In the genomic region with DNA sequence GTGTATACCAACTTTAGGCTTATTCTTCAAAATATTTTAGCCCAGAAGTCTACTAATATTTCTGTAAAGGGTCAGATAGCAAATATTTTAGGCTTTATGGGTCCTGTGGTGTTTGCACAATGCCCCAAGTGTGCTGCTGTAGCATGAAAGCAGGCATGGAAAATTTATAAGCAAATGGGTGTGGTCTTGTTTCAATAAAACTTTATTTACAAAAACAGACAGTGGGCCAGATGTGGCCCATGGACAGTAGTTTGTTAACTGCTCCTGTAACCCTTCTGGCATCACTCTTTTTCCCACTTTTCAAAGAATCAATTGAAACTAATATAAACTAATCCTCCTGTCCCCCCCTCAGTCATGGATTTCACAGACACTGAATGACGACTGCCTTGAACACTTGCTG, we compare ENCODE assay signal across 23 cellular contexts.
A peak's percentile ranks its signal among the peaks of the same experiment; 100 is the strongest.
DNase-seq lines count a peak whose midpoint lies in the region; ATAC-seq, FAIRE-seq and TF ChIP-seq lines count a peak whose summit lies in the region.
"Had no signal": no experiment of that assay in that cellular context is flagged by ENCODE, and none has a peak within 500 bp of the region (broad histone marks: within the 10 kb centered on the region; RNA-seq: fewer than 3 reads in every experiment).

No MANE protein-coding gene starts in this region.

- POLR2A ChIA-PET in K562 (lab: Yijun Ruan, JAX) = no interaction called here

- BruUV-seq in K562 (replicated peaks; lab: Mats Ljungman, UMichigan) = no TSS peak

- H3K4me3 ChIP-seq in OCI-LY1 (ENCODE audit: low read depth, low read length, poor library complexity, severe bottlenecking) (no peak overlapping the region), K562 (no peak overlapping the region)
- H3K4me3 ChIP-seq: BLaER1 treated with 17β-estradiol and CSF1 and Interleukin-3, amounts not matched to agents 10 nM and 100 nM had no signal

- CTCF ChIA-PET in K562 (lab: Yijun Ruan, JAX; ENCODE audit: low intra/inter-chr PET ratio) = no interaction called here

- intact Hi-C loops in K562 (cut with micrococcal nuclease) = no loop called here

- peak; percentile 1 for DNase-seq in NAMALWA (ENCODE audit: low spot score)
- DNase-seq in K562 (ENCODE audit: extremely low read depth in 1 of 4, low spot score in 3 of 4) = no peak
- no peak for DNase-seq in T-helper 9 cell
- no peak for DNase-seq in NCI-H1105 treated with DMSO at 0.1 percent for 48 hours (lab: John Stamatoyannopoulos, UW)
- DNase-seq in AG08395 (ENCODE audit: low spot score) = no peak
- DNase-seq: 8988T; ACHN; AML-193; Caco-2; Calu3; CD4-positive, alpha-beta T cell; CD8-positive, alpha-beta T cell; DMS79 treated with DMSO at 0.1 percent for 48 hours; GF-D8 had no signal

- TF ChIP-seq RAD21 in K562 (CRISPR knock-in tag; conservative IDR thresholded peaks at IDR 0.05 in 1 of 2, IDR thresholded peaks at IDR 0.05 in 1 of 2) = no peak

- no peaks in the 10 kb centered on the region for H3K36me3 ChIP-seq in OCI-LY1 (ENCODE audit: insufficient read depth, low read length)
- no peaks in the 10 kb centered on the region for H3K36me3 ChIP-seq in K562 (ENCODE audit: control insufficient read depth, insufficient read depth, low read length)
- H3K36me3 ChIP-seq: BLaER1 treated with 17β-estradiol and CSF1 and Interleukin-3, amounts not matched to agents 10 nM and 100 nM had no signal

- H3K4me1 ChIP-seq in OCI-LY1 (ENCODE audit: insufficient read depth, low read length, severe bottlenecking) (peaks cover 4% of the 10 kb centered on the region), K562 (replicated peaks in 1 of 2; ENCODE audit: control insufficient read depth in 2 of 2, insufficient read depth in 2 of 2, low read length in 2 of 2) (no peaks in the 10 kb centered on the region)
- H3K4me1 ChIP-seq: Caco-2 had no signal

- H3K27me3 ChIP-seq in OCI-LY1 (ENCODE audit: insufficient read depth, low read length) (no peaks in the 10 kb centered on the region), K562 (ENCODE audit: control insufficient read depth in 2 of 2, insufficient read depth in 2 of 2, low read length in 2 of 2) (no peaks in the 10 kb centered on the region)
- H3K27me3 ChIP-seq: BLaER1 treated with 17β-estradiol and CSF1 and Interleukin-3, amounts not matched to agents 10 nM and 100 nM had no signal

- no peak for FAIRE-seq in K562 (lab: Jason Lieb, UNC)
- FAIRE-seq: A204.1, D721Med, G401.6, GM12892, GM18507, GM19239 had no signal

- no peaks in the 10 kb centered on the region for H3K9me1 ChIP-seq in K562 (ENCODE audit: control insufficient read depth, insufficient read depth, low read length)

- TF ChIP-seq POLR2A in K562 (conservative IDR thresholded peaks at IDR 0.05) = no peak

- H3K9me3 ChIP-seq in OCI-LY1 (ENCODE audit: low read length) (no peaks in the 10 kb centered on the region), K562 (replicated peaks; ENCODE audit: control insufficient read depth, insufficient read depth, low read depth, low read length) (no peaks in the 10 kb centered on the region)
- H3K9me3 ChIP-seq: BLaER1 treated with 17β-estradiol and CSF1 and Interleukin-3, amounts not matched to agents 10 nM and 100 nM; Caco-2 had no signal

- H4K20me1 ChIP-seq in OCI-LY1 (ENCODE audit: insufficient read depth, low read length) (no peaks in the 10 kb centered on the region), K562 (replicated peaks; ENCODE audit: control insufficient read depth, insufficient read depth, low read length) (no peaks in the 10 kb centered on the region)
- H4K20me1 ChIP-seq: BLaER1 treated with 17β-estradiol and CSF1 and Interleukin-3, amounts not matched to agents 10 nM and 100 nM had no signal

- no peak overlapping the region for H3K4me2 ChIP-seq in OCI-LY1 (ENCODE audit: low read length)
- H3K4me2 ChIP-seq in K562 (ENCODE audit: insufficient read depth, low read length) = no peak overlapping the region
- H3K4me2 ChIP-seq: BLaER1 treated with 17β-estradiol and CSF1 and Interleukin-3, amounts not matched to agents 10 nM and 100 nM had no signal

- in situ Hi-C loops in K562 (cut with MboI) = no loop called here

- H3K9ac ChIP-seq in OCI-LY1 (ENCODE audit: low read length) = no peak overlapping the region
- no peak overlapping the region for H3K9ac ChIP-seq in K562 (ENCODE audit: insufficient read depth in 1 of 2, low read depth in 2 of 2, low read length in 2 of 2)
- H3K9ac ChIP-seq: BLaER1 treated with 17β-estradiol and CSF1 and Interleukin-3, amounts not matched to agents 10 nM and 100 nM had no signal

- H3K9me2 ChIP-seq in OCI-LY1 (ENCODE audit: low read depth, low read length) = no peaks in the 10 kb centered on the region

- TF ChIP-seq CTCF in OCI-LY1 (IDR thresholded peaks at IDR 0.05; ENCODE audit: low read length) (no peak), K562 (IDR thresholded peaks at IDR 0.05 in 2 of 3, conservative IDR thresholded peaks at IDR 0.05 in 1 of 3; ENCODE audit: insufficient read depth in 2 of 3, low read depth in 1 of 3, low read length in 3 of 3) (no peak)

- peak overlapping the region; percentile 51; the same call in 1 of the 2 replicates for H2AFZ ChIP-seq in OCI-LY1 (ENCODE audit: low read length)
- H2AFZ ChIP-seq in K562 (ENCODE audit: low read depth, low read length) = no peak overlapping the region

- no peaks in the 10 kb centered on the region for H3F3A ChIP-seq in OCI-LY1 (ENCODE audit: insufficient read depth, low read length)

- H3K79me2 ChIP-seq in OCI-LY1 (ENCODE audit: insufficient read depth, low read length) (no peaks in the 10 kb centered on the region), K562 (ENCODE audit: control insufficient read depth, insufficient read depth, low read length) (no peaks in the 10 kb centered on the region)

- ATAC-seq in K562 = no peak
- ATAC-seq: CD8-positive, alpha-beta T cell had no signal

- 0% methylated on average over 1 of the region's 1 CpG for WGBS in K562 (ENCODE audit: insufficient coverage, low coverage, missing lambda C conversion rate)

- TF ChIP-seq EP300 in K562 (IDR thresholded peaks at IDR 0.05; ENCODE audit: low read length) = no peak

- H3K27ac ChIP-seq in OCI-LY1 (ENCODE audit: low read depth, low read length, poor library complexity, severe bottlenecking) (no peak overlapping the region), K562 (ENCODE audit: extremely low read depth, low read depth, low read length) (no peak overlapping the region)
- H3K27ac ChIP-seq: BLaER1 treated with 17β-estradiol and CSF1 and Interleukin-3, amounts not matched to agents 10 nM and 100 nM; C4-2B had no signal

TF ChIP-seq in K562, 482 proteins besides CTCF, POLR2A, EP300 and RAD21:
- TF ChIP-seq HOXB6 (CRISPR knock-in tag; IDR thresholded peaks at IDR 0.05; ENCODE audit: borderline replicate concordance) = no peak
- TF ChIP-seq, protein P1, sequence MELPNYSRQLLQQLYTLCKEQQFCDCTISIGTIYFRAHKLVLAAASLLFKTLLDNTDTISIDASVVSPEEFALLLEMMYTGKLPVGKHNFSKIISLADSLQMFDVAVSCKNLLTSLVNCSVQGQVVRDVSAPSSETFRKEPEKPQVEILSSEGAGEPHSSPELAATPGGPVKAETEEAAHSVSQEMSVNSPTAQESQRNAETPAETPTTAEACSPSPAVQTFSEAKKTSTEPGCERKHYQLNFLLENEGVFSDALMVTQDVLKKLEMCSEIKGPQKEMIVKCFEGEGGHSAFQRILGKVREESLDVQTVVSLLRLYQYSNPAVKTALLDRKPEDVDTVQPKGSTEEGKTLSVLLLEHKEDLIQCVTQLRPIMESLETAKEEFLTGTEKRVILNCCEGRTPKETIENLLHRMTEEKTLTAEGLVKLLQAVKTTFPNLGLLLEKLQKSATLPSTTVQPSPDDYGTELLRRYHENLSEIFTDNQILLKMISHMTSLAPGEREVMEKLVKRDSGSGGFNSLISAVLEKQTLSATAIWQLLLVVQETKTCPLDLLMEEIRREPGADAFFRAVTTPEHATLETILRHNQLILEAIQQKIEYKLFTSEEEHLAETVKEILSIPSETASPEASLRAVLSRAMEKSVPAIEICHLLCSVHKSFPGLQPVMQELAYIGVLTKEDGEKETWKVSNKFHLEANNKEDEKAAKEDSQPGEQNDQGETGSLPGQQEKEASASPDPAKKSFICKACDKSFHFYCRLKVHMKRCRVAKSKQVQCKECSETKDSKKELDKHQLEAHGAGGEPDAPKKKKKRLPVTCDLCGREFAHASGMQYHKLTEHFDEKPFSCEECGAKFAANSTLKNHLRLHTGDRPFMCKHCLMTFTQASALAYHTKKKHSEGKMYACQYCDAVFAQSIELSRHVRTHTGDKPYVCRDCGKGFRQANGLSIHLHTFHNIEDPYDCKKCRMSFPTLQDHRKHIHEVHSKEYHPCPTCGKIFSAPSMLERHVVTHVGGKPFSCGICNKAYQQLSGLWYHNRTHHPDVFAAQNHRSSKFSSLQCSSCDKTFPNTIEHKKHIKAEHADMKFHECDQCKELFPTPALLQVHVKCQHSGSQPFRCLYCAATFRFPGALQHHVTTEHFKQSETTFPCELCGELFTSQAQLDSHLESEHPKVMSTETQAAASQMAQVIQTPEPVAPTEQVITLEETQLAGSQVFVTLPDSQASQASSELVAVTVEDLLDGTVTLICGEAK (IDR thresholded peaks at IDR 0.05) = peak; percentile 87
- TF ChIP-seq, protein P1 (CRISPR knock-in tag; IDR thresholded peaks at IDR 0.05) = 0 out of 2 replicates have a peak, but pooled peaks have one; percentile 14
